In genomic region chr2:233209978-233210680, GRCh38 we compare ENCODE assay signal across 1 cellular context.
TF ChIP-seq lines count a peak whose summit lies in the region.

No MANE protein-coding gene starts in this region.

TF ChIP-seq in GM23338, 12 proteins besides CTCF, POLR2A, EP300 and RAD21 (continued from another document):
- TF ChIP-seq ZNF462 (CRISPR knock-in tag; IDR thresholded peaks at IDR 0.05) (no peak), JUNB (IDR thresholded peaks at IDR 0.05; ENCODE audit: unreplicated experiment) (no peak), REST (IDR thresholded peaks at IDR 0.05; ENCODE audit: unreplicated experiment) (no peak), ETS1 (IDR thresholded peaks at IDR 0.05) (no peak), STAT1 (IDR thresholded peaks at IDR 0.05; ENCODE audit: unreplicated experiment) (no peak), EZH2phosphoT487 (IDR thresholded peaks at IDR 0.05; ENCODE audit: unreplicated experiment) (no peak), ZNF331 (CRISPR knock-in tag; IDR thresholded peaks at IDR 0.05; ENCODE audit: low read depth) (no peak), ZNF114 (CRISPR knock-in tag; IDR thresholded peaks at IDR 0.05) (no peak), EZH2 (IDR thresholded peaks at IDR 0.05; ENCODE audit: low read depth, unreplicated experiment) (no peak)
